ENCODE assay signal across 24 cellular contexts in the genomic region with DNA sequence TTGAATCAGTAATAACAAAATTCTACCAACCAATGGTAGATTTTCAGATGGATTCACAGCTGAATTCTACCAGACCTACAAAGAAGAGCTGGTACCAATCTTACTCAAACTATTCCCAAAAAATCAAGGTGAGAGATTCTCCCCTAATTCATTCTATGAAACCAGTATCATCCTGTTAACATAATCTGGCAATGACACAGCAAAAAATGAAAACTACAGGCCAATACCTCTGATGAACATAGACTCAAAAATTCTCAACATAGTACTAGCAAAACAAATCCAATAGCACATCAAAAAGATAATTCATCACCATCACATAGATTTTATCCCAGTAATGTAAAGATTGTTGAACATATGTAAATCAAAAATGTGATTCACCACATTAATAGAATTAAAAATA.
A peak's percentile ranks its signal among the peaks of the same experiment; 100 is the strongest.
DNase-seq lines count a peak whose midpoint lies in the region; ATAC-seq, FAIRE-seq and TF ChIP-seq lines count a peak whose summit lies in the region.
"Had no signal": no experiment of that assay in that cellular context is flagged by ENCODE, and none has a peak within 500 bp of the region (broad histone marks: within the 10 kb centered on the region; RNA-seq: fewer than 3 reads in every experiment).

No MANE protein-coding gene starts in this region.

- H3K9me3 ChIP-seq in HepG2 (ENCODE audit: low read length) = peaks cover 82% of the 10 kb centered on the region
- no peaks in the 10 kb centered on the region for H3K9me3 ChIP-seq in right lobe of liver
- H3K9me3 ChIP-seq in IMR-90 (ENCODE audit: control insufficient read depth, insufficient read depth, low read length) = peaks cover 2% of the 10 kb centered on the region; the same call in 1 of the 2 replicates
- H3K9me3 ChIP-seq in K562 (replicated peaks; ENCODE audit: control insufficient read depth, insufficient read depth, low read depth, low read length) = no peaks in the 10 kb centered on the region
- H3K9me3 ChIP-seq: BLaER1 treated with 17β-estradiol and CSF1 and Interleukin-3, amounts not matched to agents 10 nM and 100 nM; Caco-2 had no signal

- H3K27ac ChIP-seq in HepG2 (ENCODE audit: extremely low read length, insufficient read depth, low read length) (no peak overlapping the region), right lobe of liver (no peak overlapping the region), GM23338 (ENCODE audit: low read depth) (no peak overlapping the region), IMR-90 (ENCODE audit: insufficient read depth, low read length) (no peak overlapping the region), K562 (ENCODE audit: extremely low read depth, low read depth, low read length) (no peak overlapping the region)
- H3K27ac ChIP-seq: BLaER1 treated with 17β-estradiol and CSF1 and Interleukin-3, amounts not matched to agents 10 nM and 100 nM; C4-2B had no signal

- FAIRE-seq in HepG2 (lab: Jason Lieb, UNC) (no peak), K562 (lab: Jason Lieb, UNC) (no peak)
- FAIRE-seq: A204.1, D721Med, G401.6, GM12891, GM19239 had no signal

- no peaks in the 10 kb centered on the region for H3K36me3 Mint-ChIP-seq in GM23338 (ENCODE audit: low read depth)
- no peaks in the 10 kb centered on the region for H3K36me3 Mint-ChIP-seq in activated CD4-positive, alpha-beta T cell treated with anti-CD3 and anti-CD28 coated beads, Interleukin-2, amount 10 ng/mL, durations not matched to agents 24 days and 14 days (ENCODE audit: low read depth)
- H3K36me3 Mint-ChIP-seq: CD8-positive, alpha-beta T cell had no signal

- CTCF ChIA-PET in HepG2 (lab: Yijun Ruan, JAX; ENCODE audit: low intra/inter-chr PET ratio, low total read pairs) = no interaction called here
- CTCF ChIA-PET in IMR-90 (lab: Yijun Ruan, JAX) = no interaction called here
- CTCF ChIA-PET in K562 (lab: Yijun Ruan, JAX; ENCODE audit: low intra/inter-chr PET ratio) = no interaction called here

- H3K9me2 ChIP-seq in GM23338 (ENCODE audit: insufficient read depth) = no peaks in the 10 kb centered on the region

- H3K9ac ChIP-seq in HepG2 (ENCODE audit: insufficient read depth, low read depth, low read length) (no peak overlapping the region), IMR-90 (ENCODE audit: low read depth, low read length) (no peak overlapping the region), K562 (ENCODE audit: insufficient read depth in 1 of 2, low read depth in 2 of 2, low read length in 2 of 2) (no peak overlapping the region)
- H3K9ac ChIP-seq: BLaER1 treated with 17β-estradiol and CSF1 and Interleukin-3, amounts not matched to agents 10 nM and 100 nM had no signal

- no peaks in the 10 kb centered on the region for H3F3A ChIP-seq in GM23338 (replicated peaks; ENCODE audit: low read depth)

- H3K9me1 ChIP-seq in IMR-90 (ENCODE audit: insufficient read depth, low read length) = no peaks in the 10 kb centered on the region
- no peaks in the 10 kb centered on the region for H3K9me1 ChIP-seq in K562 (ENCODE audit: control insufficient read depth, insufficient read depth, low read length)

- no peak for ATAC-seq in HepG2
- ATAC-seq in right lobe of liver = no peak
- ATAC-seq in GM23338 = no peak
- no peak for ATAC-seq in IMR-90 (ENCODE audit: low read depth)
- no peak for ATAC-seq in K562
- ATAC-seq: CD8-positive, alpha-beta T cell had no signal

- BruUV-seq in HepG2 (replicated peaks; lab: Mats Ljungman, UMichigan) (no TSS peak), IMR-90 (replicated peaks; lab: Mats Ljungman, UMichigan) (no TSS peak), K562 (replicated peaks; lab: Mats Ljungman, UMichigan) (no TSS peak)

- no peak overlapping the region for H3K4ac ChIP-seq in IMR-90 (ENCODE audit: low read depth, low read length)

- no peaks in the 10 kb centered on the region for H3K4me1 ChIP-seq in HepG2 (ENCODE audit: insufficient read depth, low read length)
- H3K4me1 ChIP-seq in right lobe of liver = no peaks in the 10 kb centered on the region
- no peaks in the 10 kb centered on the region for H3K4me1 ChIP-seq in GM23338 (ENCODE audit: insufficient read depth)
- H3K4me1 ChIP-seq in IMR-90 (ENCODE audit: control insufficient read depth, insufficient read depth, low read length) = no peaks in the 10 kb centered on the region
- H3K4me1 ChIP-seq in K562 (replicated peaks in 1 of 2; ENCODE audit: control insufficient read depth in 2 of 2, insufficient read depth in 2 of 2, low read length in 2 of 2) = no peaks in the 10 kb centered on the region
- H3K4me1 ChIP-seq: BLaER1 treated with 17β-estradiol and CSF1 and Interleukin-3, amounts not matched to agents 10 nM and 100 nM; Caco-2 had no signal

- H4K20me1 ChIP-seq in HepG2 (ENCODE audit: insufficient read depth, low read length) (no peaks in the 10 kb centered on the region), GM23338 (replicated peaks; ENCODE audit: insufficient read depth) (no peaks in the 10 kb centered on the region), IMR-90 (ENCODE audit: insufficient read depth, low read length) (no peaks in the 10 kb centered on the region), K562 (replicated peaks; ENCODE audit: control insufficient read depth, insufficient read depth, low read length) (no peaks in the 10 kb centered on the region)
- H4K20me1 ChIP-seq: BLaER1 treated with 17β-estradiol and CSF1 and Interleukin-3, amounts not matched to agents 10 nM and 100 nM had no signal

- dilution Hi-C loops in IMR-90 (cut with HindIII; ENCODE audit: low sequenced_read_pairs, unreplicated experiment) = no loop called here

- H3K23ac ChIP-seq in IMR-90 (ENCODE audit: low read depth, low read length) = no peak overlapping the region

- in situ Hi-C loops in HepG2 (cut with HindIII; ENCODE audit: extremely low pct_ligation_motif_present, low pct_unique_long_range_greater_than_20kb) = no loop called here
- in situ Hi-C loops in IMR-90 (cut with MboI; ENCODE audit: low sequenced_read_pairs) = no loop called here
- in situ Hi-C loops in K562 (cut with MboI) = no loop called here

- H2AFZ ChIP-seq in HepG2 (ENCODE audit: low read length) = no peak overlapping the region
- H2AFZ ChIP-seq in GM23338 = no peak overlapping the region
- no peak overlapping the region for H2AFZ ChIP-seq in IMR-90 (replicated peaks; ENCODE audit: low read length, poor library complexity)
- H2AFZ ChIP-seq in K562 (ENCODE audit: low read depth, low read length) = no peak overlapping the region

- H3K14ac ChIP-seq in IMR-90 (replicated peaks; ENCODE audit: low read depth, low read length) = no peak overlapping the region

- H4K91ac ChIP-seq in IMR-90 (ENCODE audit: insufficient read depth, low read depth, low read length) = no peak overlapping the region

- H2BK15ac ChIP-seq in IMR-90 (ENCODE audit: low read depth, low read length) = no peak overlapping the region

- H3K27me3 Mint-ChIP-seq in GM23338 (ENCODE audit: insufficient read depth, low read depth, poor library complexity) = no peaks in the 10 kb centered on the region
- H3K27me3 Mint-ChIP-seq in activated CD4-positive, alpha-beta T cell treated with anti-CD3 and anti-CD28 coated beads, Interleukin-2, amount 10 ng/mL, durations not matched to agents 24 days and 14 days = no peaks in the 10 kb centered on the region
- H3K27me3 Mint-ChIP-seq: B cell; CD4-positive, alpha-beta T cell had no signal

- no peak overlapping the region for H4K8ac ChIP-seq in IMR-90 (ENCODE audit: low read depth in 2 of 2, low read length in 2 of 2)

- H3K79me2 ChIP-seq in HepG2 (ENCODE audit: insufficient read depth, low read length) = no peaks in the 10 kb centered on the region
- no peaks in the 10 kb centered on the region for H3K79me2 ChIP-seq in GM23338 (replicated peaks; ENCODE audit: insufficient read depth)
- H3K79me2 ChIP-seq in K562 (ENCODE audit: control insufficient read depth, insufficient read depth, low read length) = no peaks in the 10 kb centered on the region

- H2BK20ac ChIP-seq in IMR-90 (ENCODE audit: low read depth, low read length) = no peak overlapping the region

- H3K56ac ChIP-seq in IMR-90 (ENCODE audit: extremely low read depth, insufficient read depth, low read length) = no peak overlapping the region

- H3K9me3 Mint-ChIP-seq in GM23338 = no peaks in the 10 kb centered on the region; the same call in 2 of the 3 replicates
- H3K9me3 Mint-ChIP-seq in activated CD4-positive, alpha-beta T cell treated with anti-CD3 and anti-CD28 coated beads, Interleukin-2, amount 10 ng/mL, durations not matched to agents 24 days and 14 days = peaks cover 17% of the 10 kb centered on the region

- H3K27ac Mint-ChIP-seq in GM23338 = peak overlapping the region; percentile 70; the same call in 1 of the 2 replicates
- no peak overlapping the region for H3K27ac Mint-ChIP-seq in activated CD4-positive, alpha-beta T cell treated with anti-CD3 and anti-CD28 coated beads, Interleukin-2, amount 10 ng/mL, durations not matched to agents 24 days and 14 days
- H3K27ac Mint-ChIP-seq: B cell; CD4-positive, alpha-beta T cell; CD8-positive, alpha-beta T cell had no signal

- no peak overlapping the region for H2BK5ac ChIP-seq in IMR-90 (ENCODE audit: low read depth, low read length, poor library complexity, severe bottlenecking)

- no peaks in the 10 kb centered on the region for H3K4me1 Mint-ChIP-seq in GM23338
- H3K4me1 Mint-ChIP-seq in activated CD4-positive, alpha-beta T cell treated with anti-CD3 and anti-CD28 coated beads, Interleukin-2, amount 10 ng/mL, durations not matched to agents 24 days and 14 days = no peaks in the 10 kb centered on the region
- H3K4me1 Mint-ChIP-seq: B cell had no signal

- no peak overlapping the region for H3K18ac ChIP-seq in IMR-90 (ENCODE audit: low read depth, low read length)

- no peak for DNase-seq in HepG2 (ENCODE audit: low spot score)
- no peak for DNase-seq in right lobe of liver
- DNase-seq in GM23338 (ENCODE audit: low spot score) = no peak
- no peak for DNase-seq in IMR-90
- DNase-seq in K562 (ENCODE audit: extremely low read depth in 1 of 4, low spot score in 3 of 4) = no peak
- no peak for DNase-seq in activated CD4-positive, alpha-beta T cell treated with anti-CD3 and anti-CD28 coated beads, Interleukin-2, amount 10 ng/mL, durations not matched to agents 24 days and 14 days
- DNase-seq in GM20000 (ENCODE audit: low spot score) = no peak
- DNase-seq in stimulated activated CD4-positive, alpha-beta T cell treated with anti-CD3 and anti-CD28 coated beads, Interleukin-2, amount 100 ng/mL, for 24 hours = no peak
- DNase-seq: 8988T; AML-193; Caco-2; Calu3; CD4-positive, alpha-beta T cell; CD8-positive, alpha-beta T cell; DMS79 treated with DMSO at 0.1 percent for 48 hours; GF-D8 had no signal

- H3K4me2 ChIP-seq in HepG2 (ENCODE audit: low read depth, low read length) (no peak overlapping the region), GM23338 (no peak overlapping the region), IMR-90 (ENCODE audit: low read depth, low read length) (no peak overlapping the region), K562 (ENCODE audit: insufficient read depth, low read length) (no peak overlapping the region)
- H3K4me2 ChIP-seq: BLaER1 treated with 17β-estradiol and CSF1 and Interleukin-3, amounts not matched to agents 10 nM and 100 nM had no signal

- no peak overlapping the region for H2AK9ac ChIP-seq in IMR-90 (replicated peaks; ENCODE audit: low read depth, low read length, poor library complexity)

- TF ChIP-seq POLR2A in HepG2 (IDR thresholded peaks at IDR 0.05; ENCODE audit: insufficient read depth in 1 of 2, low read depth in 2 of 2, low read length in 2 of 2) (no peak), right lobe of liver (IDR thresholded peaks at IDR 0.05) (no peak), IMR-90 (IDR thresholded peaks at IDR 0.05; ENCODE audit: low read depth, low read length) (no peak), K562 (conservative IDR thresholded peaks at IDR 0.05) (no peak)

- H2AK5ac ChIP-seq in IMR-90 (ENCODE audit: low read depth, low read length) = no peak overlapping the region

- H3K36me3 ChIP-seq in HepG2 (replicated peaks in 1 of 2; ENCODE audit: control insufficient read depth in 1 of 2, insufficient read depth in 2 of 2, low read length in 2 of 2) = no peaks in the 10 kb centered on the region
- no peaks in the 10 kb centered on the region for H3K36me3 ChIP-seq in right lobe of liver
- no peaks in the 10 kb centered on the region for H3K36me3 ChIP-seq in GM23338 (ENCODE audit: insufficient read depth)
- no peaks in the 10 kb centered on the region for H3K36me3 ChIP-seq in IMR-90 (ENCODE audit: control insufficient read depth, insufficient read depth, low read length)
- H3K36me3 ChIP-seq in K562 (ENCODE audit: control insufficient read depth, insufficient read depth, low read length) = no peaks in the 10 kb centered on the region
- H3K36me3 ChIP-seq: BLaER1 treated with 17β-estradiol and CSF1 and Interleukin-3, amounts not matched to agents 10 nM and 100 nM had no signal

- no peak for TF ChIP-seq RAD21 in HepG2 (CRISPR knock-in tag; IDR thresholded peaks at IDR 0.05)
- TF ChIP-seq RAD21 in IMR-90 (IDR thresholded peaks at IDR 0.05; ENCODE audit: low read length) = no peak
- no peak for TF ChIP-seq RAD21 in K562 (CRISPR knock-in tag; conservative IDR thresholded peaks at IDR 0.05 in 1 of 2, IDR thresholded peaks at IDR 0.05 in 1 of 2)

- no peak for TF ChIP-seq CTCF in HepG2 (CRISPR knock-in tag; IDR thresholded peaks at IDR 0.05)
- no peak for TF ChIP-seq CTCF in right lobe of liver (IDR thresholded peaks at IDR 0.05)
- no peak for TF ChIP-seq CTCF in GM23338 (conservative IDR thresholded peaks at IDR 0.05; ENCODE audit: low read depth in 2 of 2)
- no peak for TF ChIP-seq CTCF in IMR-90 (conservative IDR thresholded peaks at IDR 0.05; ENCODE audit: low read depth, low read length)
- no peak for TF ChIP-seq CTCF in K562 (IDR thresholded peaks at IDR 0.05 in 2 of 3, conservative IDR thresholded peaks at IDR 0.05 in 1 of 3; ENCODE audit: insufficient read depth in 2 of 3, low read depth in 1 of 3, low read length in 3 of 3)
- TF ChIP-seq CTCF in GM20000 (IDR thresholded peaks at IDR 0.05; ENCODE audit: extremely low read depth, missing control alignments) = no peak

- H3K4me3 ChIP-seq in HepG2 (replicated peaks in 1 of 3; ENCODE audit: insufficient read depth in 1 of 3, low read depth in 2 of 3, low read length in 3 of 3) = no peak overlapping the region
- no peak overlapping the region for H3K4me3 ChIP-seq in right lobe of liver
- no peak overlapping the region for H3K4me3 ChIP-seq in GM23338
- H3K4me3 ChIP-seq in IMR-90 (ENCODE audit: insufficient read depth, low read depth, low read length) = no peak overlapping the region
- H3K4me3 ChIP-seq in K562 = no peak overlapping the region
- H3K4me3 ChIP-seq: BLaER1 treated with 17β-estradiol and CSF1 and Interleukin-3, amounts not matched to agents 10 nM and 100 nM had no signal

- no peak overlapping the region for H2BK120ac ChIP-seq in IMR-90 (ENCODE audit: low read depth, low read length)

- TF ChIP-seq EP300 in HepG2 (IDR thresholded peaks at IDR 0.05; ENCODE audit: low read depth in 2 of 2, low read length in 2 of 2) (no peak), HepG2 (CRISPR knock-in tag; IDR thresholded peaks at IDR 0.05; ENCODE audit: borderline replicate concordance) (no peak), K562 (IDR thresholded peaks at IDR 0.05; ENCODE audit: low read length) (no peak)

- POLR2A ChIA-PET in HepG2 (lab: Yijun Ruan, JAX) = no interaction called here
- POLR2A ChIA-PET in IMR-90 (lab: Charles Lee; ENCODE audit: unreplicated experiment) = no interaction called here
- POLR2A ChIA-PET in K562 (lab: Yijun Ruan, JAX) = no interaction called here

- intact Hi-C loops in HepG2 (cut with micrococcal nuclease; ENCODE audit: unreplicated experiment) = no loop called here
- intact Hi-C loops in right lobe of liver (cut with DNase I) = no loop called here
- intact Hi-C loops in IMR-90 (cut with micrococcal nuclease) = no loop called here
- intact Hi-C loops in K562 (cut with micrococcal nuclease) = no loop called here
- intact Hi-C loops in activated CD4-positive, alpha-beta T cell treated with anti-CD3 and anti-CD28 coated beads, Interleukin-2, amount 10 ng/mL, durations not matched to agents 24 days and 14 days (cut with micrococcal nuclease) = no loop called here

- no peak overlapping the region for H4K5ac ChIP-seq in IMR-90 (ENCODE audit: low read depth, low read length)

- no peak overlapping the region for H3K4me3 Mint-ChIP-seq in GM23338
- no peak overlapping the region for H3K4me3 Mint-ChIP-seq in activated CD4-positive, alpha-beta T cell treated with anti-CD3 and anti-CD28 coated beads, Interleukin-2, amount 10 ng/mL, durations not matched to agents 24 days and 14 days
- H3K4me3 Mint-ChIP-seq: B cell; CD4-positive, alpha-beta T cell; CD8-positive, alpha-beta T cell had no signal

- H3K79me1 ChIP-seq in IMR-90 (ENCODE audit: low read depth in 1 of 2, low read length in 2 of 2) = no peaks in the 10 kb centered on the region

- H3K27me3 ChIP-seq in HepG2 (ENCODE audit: control insufficient read depth in 1 of 2, insufficient read depth in 2 of 2, low read length in 2 of 2) (no peaks in the 10 kb centered on the region), right lobe of liver (no peaks in the 10 kb centered on the region), GM23338 (ENCODE audit: insufficient read depth) (no peaks in the 10 kb centered on the region), IMR-90 (ENCODE audit: control insufficient read depth, insufficient read depth, low read length) (no peaks in the 10 kb centered on the region), K562 (ENCODE audit: control insufficient read depth in 2 of 2, insufficient read depth in 2 of 2, low read length in 2 of 2) (no peaks in the 10 kb centered on the region)
- H3K27me3 ChIP-seq: BLaER1 treated with 17β-estradiol and CSF1 and Interleukin-3, amounts not matched to agents 10 nM and 100 nM had no signal

Comparison
In these comparisons a context has a peak if more than half of its experiments do, and no peak if none do; other contexts are left out.
1. Of the 241 proteins assayed by ChIP-seq in both HepG2 and K562: peak only in HepG2: none; only in K562: MAFF, MAFG and NFE2; in both: none; in neither: 238.